Comparison of ENCODE assay signal across 10 cellular contexts in the genomic region with DNA sequence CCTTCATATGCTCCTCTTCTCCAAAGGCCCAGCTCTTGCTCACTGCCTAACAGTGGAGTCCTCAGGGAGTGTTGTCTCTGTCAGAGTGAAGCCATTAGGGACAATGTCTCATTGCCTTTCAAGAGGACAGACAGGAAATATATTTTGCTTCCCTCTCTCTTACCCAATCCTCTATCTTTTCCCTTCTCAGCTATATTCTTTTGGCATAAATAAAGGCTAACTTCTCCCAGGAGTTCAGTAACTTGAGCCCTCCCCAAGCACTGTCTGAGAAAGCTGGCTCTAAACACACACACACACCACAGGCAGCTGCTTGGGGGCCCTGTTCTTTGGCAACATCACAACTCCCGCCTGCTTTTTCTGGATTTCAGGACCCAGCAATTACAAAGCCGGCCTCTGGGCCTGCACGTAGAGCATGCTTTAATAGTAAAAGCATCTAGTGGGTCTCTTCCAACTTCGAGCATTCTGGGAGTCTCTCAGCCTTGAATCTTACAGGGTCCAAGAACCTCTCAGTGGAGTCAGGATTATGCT. TPM values are rescaled to one million over a fixed set of nuclear protein-coding genes. Genes with fewer than 3 reads are reported as not detected.
DNase-seq lines count a peak whose midpoint lies in the region; ATAC-seq and TF ChIP-seq lines count a peak whose summit lies in the region.
"Had no signal": no experiment of that assay in that cellular context is flagged by ENCODE, and none has a peak within 500 bp of the region (broad histone marks: within the 10 kb centered on the region; RNA-seq: fewer than 3 reads in every experiment).

No MANE protein-coding gene starts in this region.

- H2BK120ac ChIP-seq in mesenchymal stem cell (ENCODE audit: low read depth, low read length), result no peak overlapping the region

- peak overlapping the region; percentile 81 to 93 for H2BK12ac ChIP-seq in mesenchymal stem cell (ENCODE audit: low read length in 2 of 2)

- TF ChIP-seq CTCF in choroid plexus epithelial cell (conservative IDR thresholded peaks at IDR 0.05; ENCODE audit: low read depth, low read length) (peak; percentile 22), tibial nerve (IDR thresholded peaks at IDR 0.05) (no peak)

- H3K4me1 ChIP-seq in mesenchymal stem cell (ENCODE audit: control insufficient read depth, insufficient read depth, low read depth, low read length) (peaks cover 2% of the 10 kb centered on the region), tibial nerve (peaks cover 0 to 43% (median 0%) of the 10 kb centered on the region in 4 donors)

- H3K27ac Mint-ChIP-seq in T-helper 17 cell, result no peak overlapping the region

- H3K4me3 ChIP-seq in choroid plexus epithelial cell (ENCODE audit: low read depth, low read length), result no peak overlapping the region
- peak overlapping the region in 1 of 2 experiments; percentile 27 for H3K4me3 ChIP-seq in mesenchymal stem cell (ENCODE audit: insufficient read depth in 1 of 2, low read depth in 1 of 2, low read length in 2 of 2)
- H3K4me3 ChIP-seq in tibial nerve, result no peak overlapping the region

- no peak overlapping the region for H2BK5ac ChIP-seq in mesenchymal stem cell (ENCODE audit: low read depth, low read length, poor library complexity, severe bottlenecking)

- no peak overlapping the region for H2BK15ac ChIP-seq in mesenchymal stem cell (ENCODE audit: low read depth, poor library complexity, severe bottlenecking)

- peaks cover 50% of the 10 kb centered on the region for H3K27me3 Mint-ChIP-seq in T-helper 17 cell

- H3K14ac ChIP-seq in mesenchymal stem cell (ENCODE audit: low read length in 2 of 2), result no peak overlapping the region

- TF ChIP-seq EP300 in tibial nerve (IDR thresholded peaks at IDR 0.05), result peak in 1 of 2 donors; percentile 58

- WGBS in mesenchymal stem cell, result 45% methylated on average over 4 of the region's 4 CpGs
- 27 to 28% methylated on average over 4 of the region's 4 CpGs for WGBS in tibial nerve, 2 donors

- H3K9me3 ChIP-seq in mesenchymal stem cell (ENCODE audit: control insufficient read depth, low read length) (no peaks in the 10 kb centered on the region), tibial nerve (no peaks in the 10 kb centered on the region), T-helper 17 cell (ENCODE audit: control insufficient read depth, low read length, poor library complexity, severe bottlenecking) (no peaks in the 10 kb centered on the region)

- H3K4me3 Mint-ChIP-seq in T-helper 17 cell, result no peak overlapping the region
- H3K4me3 Mint-ChIP-seq: naive B cell had no signal

- H3K18ac ChIP-seq in mesenchymal stem cell (ENCODE audit: low read depth in 1 of 2, low read length in 2 of 2), result peak overlapping the region in 1 of 2 experiments; percentile 75

- no peak overlapping the region for H2AK5ac ChIP-seq in mesenchymal stem cell (ENCODE audit: low read length, severe bottlenecking)

- H4K8ac ChIP-seq in mesenchymal stem cell (ENCODE audit: low read length), result no peak overlapping the region

- no peak overlapping the region for H4K91ac ChIP-seq in mesenchymal stem cell (ENCODE audit: low read length)

- peak overlapping the region; percentile 58 for H3K9ac ChIP-seq in mesenchymal stem cell (ENCODE audit: low read length)

- no peaks in the 10 kb centered on the region for H3K79me1 ChIP-seq in mesenchymal stem cell (replicated peaks; ENCODE audit: low read length, poor library complexity, severe bottlenecking)

- ATAC-seq in HG02981 (IDR thresholded peaks at IDR 0.05; ENCODE audit: unreplicated experiment) (no peak), GM19467 (IDR thresholded peaks at IDR 0.05; ENCODE audit: unreplicated experiment) (no peak), T-helper 17 cell (no peak)

- H3K4ac ChIP-seq in mesenchymal stem cell (ENCODE audit: low read depth in 1 of 2, low read length in 2 of 2), result no peak overlapping the region

- peaks cover 15% of the 10 kb centered on the region for H3K4me1 Mint-ChIP-seq in T-helper 17 cell
- H3K4me1 Mint-ChIP-seq: naive B cell had no signal

- H3K27me3 ChIP-seq in mesenchymal stem cell (ENCODE audit: control insufficient read depth in 1 of 2, insufficient read depth in 1 of 2, low read length in 2 of 2) (no peaks in the 10 kb centered on the region), tibial nerve (no peaks in the 10 kb centered on the region)

- H3K4me2 ChIP-seq in mesenchymal stem cell (ENCODE audit: low read length, poor library complexity, severe bottlenecking), result no peak overlapping the region

- TF ChIP-seq POLR2A in tibial nerve (IDR thresholded peaks at IDR 0.05), result no peak

- no peaks in the 10 kb centered on the region for H3K36me3 Mint-ChIP-seq in T-helper 17 cell (ENCODE audit: low read depth)
- H3K36me3 Mint-ChIP-seq: naive B cell had no signal

- H3K23ac ChIP-seq in mesenchymal stem cell (ENCODE audit: low read length in 2 of 2), result no peak overlapping the region

- no peaks in the 10 kb centered on the region for H3K36me3 ChIP-seq in mesenchymal stem cell (ENCODE audit: control insufficient read depth in 1 of 2, insufficient read depth in 2 of 2, low read depth in 1 of 2, low read length in 2 of 2)
- H3K36me3 ChIP-seq in tibial nerve, result no peaks in the 10 kb centered on the region

- no peak overlapping the region for H2AFZ ChIP-seq in mesenchymal stem cell (ENCODE audit: low read depth, low read length)

- DNase-seq in NCI-H2029 treated with DMSO at 0.1 percent for 48 hours (lab: John Stamatoyannopoulos, UW) (peak; percentile 40), choroid plexus epithelial cell (ENCODE audit: low read depth) (peak; percentile 98), mesenchymal stem cell (peak; percentile 80), tibial nerve (ENCODE audit: low spot score in 2 of 2) (peak; percentile 60 to 71), NCI-H1417 (lab: John Stamatoyannopoulos, UW) (no peak), T-helper 17 cell (no peak)
- DNase-seq: naive B cell had no signal

- peak overlapping the region; percentile 18 for H3K27ac ChIP-seq in mesenchymal stem cell (ENCODE audit: low read length, poor library complexity, severe bottlenecking)
- peak overlapping the region in 2 of 4 donors; percentile 8 to 45 for H3K27ac ChIP-seq in tibial nerve

RNA-seq across cellular contexts. Expression of gene LAMA4, which starts 34.7 kb away (rescaled TPM):
- polyA plus RNA-seq in mesenchymal stem cell (2013, experiment 1 of 2), result 51.1 TPM
- polyA plus RNA-seq in mesenchymal stem cell (2013, experiment 2 of 2), result 47.5 TPM
- total RNA-seq in tibial nerve (100 to 1,000 TPM; 229 to 524 (median 468) TPM), T-helper 17 cell (not detected)
- total RNA-seq: activated CD8-positive, alpha-beta memory T cell treated with anti-CD3 and anti-CD28 coated beads for 36 hours had no signal

RNA-seq across cellular contexts. Expression of gene RFPL4B, which starts 58.0 kb away (rescaled TPM):
- polyA plus RNA-seq in mesenchymal stem cell (2013, experiment 1 of 2), result 0.01 TPM
- not detected for polyA plus RNA-seq in mesenchymal stem cell (2013, experiment 2 of 2)
- total RNA-seq in tibial nerve (not detected), T-helper 17 cell (not detected)
- total RNA-seq: activated CD8-positive, alpha-beta memory T cell treated with anti-CD3 and anti-CD28 coated beads for 36 hours had no signal

Comparison
In these comparisons a context has a peak if more than half of its experiments do, and no peak if none do; other contexts are left out.
1. DNase-seq: peak in NCI-H2029 treated with DMSO at 0.1 percent for 48 hours (single experiment), choroid plexus epithelial cell (single experiment), mesenchymal stem cell (single experiment) and tibial nerve (2 of 2); none in NCI-H1417 (0 of 3) and T-helper 17 cell (0 of 3).
2. RNA of gene LAMA4, which starts 34.7 kb away (total RNA-seq): 229 to 524 TPM in tibial nerve; not detected in T-helper 17 cell; every median in the first group is over 100 times any median in the second.